8 cellular contexts compared by ENCODE assay signal in genomic region chr10:72260588-72261322, GRCh38. TPM values are rescaled to one million over a fixed set of nuclear protein-coding genes. Genes with fewer than 3 reads are reported as not detected.
DNase-seq lines count a peak whose midpoint lies in the region; ATAC-seq, FAIRE-seq and TF ChIP-seq lines count a peak whose summit lies in the region.

No MANE protein-coding gene starts in this region.

- peak overlapping the region; percentile 90 for H3K27ac ChIP-seq in DND-41 (ENCODE audit: low read length)
- peak overlapping the region; percentile 41 to 96; a peak in 3 of 4 replicates for H3K27ac ChIP-seq in SK-N-SH (ENCODE audit: low read depth in 2 of 2, low read length in 1 of 2)
- peak overlapping the region; percentile 39 to 88 (median 66) for H3K27ac ChIP-seq in pancreas

- H2AFZ ChIP-seq in DND-41 (ENCODE audit: low read depth, low read length) (peak overlapping the region; percentile 56), SK-N-SH (ENCODE audit: low read depth) (peak overlapping the region; percentile 90; the same call in 1 of the 2 replicates)

- H3K4me1 ChIP-seq in DND-41 (ENCODE audit: insufficient read depth, low read length) (peaks cover 75% of the 10 kb centered on the region), SK-N-SH (ENCODE audit: control insufficient read depth in 1 of 2, insufficient read depth in 2 of 2, low read depth in 1 of 2, low read length in 1 of 2) (peaks cover 20 to 28% of the 10 kb centered on the region in 2 experiments), pancreas (peaks cover 12 to 38% (median 29%) of the 10 kb centered on the region in 3 donors)

- no peaks in the 10 kb centered on the region for H3K27me3 Mint-ChIP-seq in IgD-negative memory B cell
- no peaks in the 10 kb centered on the region for H3K27me3 Mint-ChIP-seq in activated naive CD4-positive, alpha-beta T cell treated with anti-CD3 and anti-CD28 coated beads, Interleukin-2, amount 50 U/mL, for 24 hours
- no peaks in the 10 kb centered on the region for H3K27me3 Mint-ChIP-seq in type B pancreatic cell

- H3K4me3 ChIP-seq in DND-41 (ENCODE audit: low read depth in 1 of 2, low read length in 2 of 2) (peak overlapping the region; percentile 0 to 52; a peak in 3 of 4 replicates), SK-N-SH (ENCODE audit: low read depth in 2 of 2, low read length in 1 of 2) (peak overlapping the region; percentile 52 to 64), pancreas (peak overlapping the region in 3 of 4 donors; percentile 10 to 39 (median 25))

- TF ChIP-seq RAD21 in SK-N-SH (IDR thresholded peaks at IDR 0.05; ENCODE audit: low read length): no peak

- TF ChIP-seq CTCF in DND-41 (IDR thresholded peaks at IDR 0.05; ENCODE audit: borderline replicate concordance, extremely low read depth, low read length, poor library complexity, severe bottlenecking) (peak; percentile 71), SK-N-SH (IDR thresholded peaks at IDR 0.05) (no peak; the same call in 1 of the 2 replicates), pancreas (IDR thresholded peaks at IDR 0.05) (no peak), type B pancreatic cell (conservative IDR thresholded peaks at IDR 0.05) (no peak)

- no peaks in the 10 kb centered on the region for H3K9me2 ChIP-seq in SK-N-SH

- no peaks in the 10 kb centered on the region for H3F3A ChIP-seq in SK-N-SH (replicated peaks; ENCODE audit: insufficient read depth)

- peak overlapping the region; percentile 82 to 95 (median 94) for H3K27ac Mint-ChIP-seq in IgD-negative memory B cell
- H3K27ac Mint-ChIP-seq in activated naive CD4-positive, alpha-beta T cell treated with anti-CD3 and anti-CD28 coated beads, Interleukin-2, amount 50 U/mL, for 24 hours: peak overlapping the region; percentile 98
- peak overlapping the region; percentile 99 for H3K27ac Mint-ChIP-seq in type B pancreatic cell

- no peaks in the 10 kb centered on the region for H3K9me3 ChIP-seq in DND-41 (ENCODE audit: insufficient read depth, low read length, severe bottlenecking)
- no peaks in the 10 kb centered on the region for H3K9me3 ChIP-seq in SK-N-SH
- no peaks in the 10 kb centered on the region for H3K9me3 ChIP-seq in pancreas

- peak overlapping the region; percentile 89 to 97 (median 93) for H3K4me3 Mint-ChIP-seq in IgD-negative memory B cell
- H3K4me3 Mint-ChIP-seq in activated naive CD4-positive, alpha-beta T cell treated with anti-CD3 and anti-CD28 coated beads, Interleukin-2, amount 50 U/mL, for 24 hours: peak overlapping the region; percentile 88
- peak overlapping the region; percentile 88 for H3K4me3 Mint-ChIP-seq in type B pancreatic cell

- H4K20me1 ChIP-seq in DND-41 (ENCODE audit: insufficient read depth, low read length) (no peaks in the 10 kb centered on the region), SK-N-SH (ENCODE audit: insufficient read depth) (no peaks in the 10 kb centered on the region)

- WGBS in SK-N-SH (ENCODE audit: low lambda C conversion rate): 13% methylated on average over 22 of the region's 38 CpGs
- WGBS in pancreas, 2 donors: 23 to 29% methylated on average over 37 to 38 of the region's 38 CpGs

- intact Hi-C loops in Right ventricle myocardium inferior (cut with DNase I): loop anchor here (1.0 kb wide), 1 partner anchor 13 kb away; the partner anchor contains the start of gene DDIT4
- intact Hi-C loops in pancreas (cut with DNase I): no loop called here

- TF ChIP-seq EP300 in SK-N-SH (IDR thresholded peaks at IDR 0.05; ENCODE audit: borderline replicate concordance in 1 of 2, low read depth in 1 of 2, low read length in 1 of 2): no peak

- no peak for FAIRE-seq in pancreas (lab: Jason Lieb, UNC)

- H3K9me3 Mint-ChIP-seq in IgD-negative memory B cell (no peaks in the 10 kb centered on the region), type B pancreatic cell (no peaks in the 10 kb centered on the region)
- H3K9me3 Mint-ChIP-seq in activated naive CD4-positive, alpha-beta T cell treated with anti-CD3 and anti-CD28 coated beads, Interleukin-2, amount 50 U/mL, for 24 hours: no peaks in the 10 kb centered on the region

- POLR2A ChIA-PET in SK-N-SH (lab: Yijun Ruan, JAX): interaction anchor here (0.7 to 8.8 kb wide), 9 partner anchors 9 to 187 kb away, joined by 3 to 174 read pairs (median 5); partner anchors contain the start of gene DDIT4

- ATAC-seq in DND-41 (ENCODE audit: insufficient read depth, low read depth) (peak; percentile 76), GM21576 (IDR thresholded peaks at IDR 0.05; ENCODE audit: unreplicated experiment) (peak; percentile 45), Right ventricle myocardium inferior (peak; percentile 90), pancreas (peak; percentile 42 to 84 (median 80))

- H3K36me3 Mint-ChIP-seq in IgD-negative memory B cell (peaks cover 3% of the 10 kb centered on the region), type B pancreatic cell (no peaks in the 10 kb centered on the region)
- H3K36me3 Mint-ChIP-seq in activated naive CD4-positive, alpha-beta T cell treated with anti-CD3 and anti-CD28 coated beads, Interleukin-2, amount 50 U/mL, for 24 hours: no peaks in the 10 kb centered on the region

- no peaks in the 10 kb centered on the region for H3K27me3 ChIP-seq in DND-41 (ENCODE audit: insufficient read depth, low read length, poor library complexity)
- no peaks in the 10 kb centered on the region for H3K27me3 ChIP-seq in SK-N-SH (ENCODE audit: insufficient read depth)
- H3K27me3 ChIP-seq in pancreas: no peaks in the 10 kb centered on the region

- H3K36me3 ChIP-seq in DND-41 (ENCODE audit: insufficient read depth, low read length) (no peaks in the 10 kb centered on the region), SK-N-SH (replicated peaks in 1 of 2; ENCODE audit: control insufficient read depth in 1 of 2, insufficient read depth in 2 of 2, low read length in 1 of 2) (no peaks in the 10 kb centered on the region), pancreas (no peaks in the 10 kb centered on the region)

- peak overlapping the region; percentile 70 for H3K4me2 ChIP-seq in DND-41 (ENCODE audit: insufficient read depth, low read length)
- H3K4me2 ChIP-seq in SK-N-SH: peak overlapping the region; percentile 77

- DNase-seq in DND-41: peak; percentile 92
- peak; percentile 95 for DNase-seq in SK-N-SH
- DNase-seq in Right ventricle myocardium inferior (ENCODE audit: missing footprints): peak; percentile 91
- DNase-seq in pancreas: peak; percentile 53 to 86 (median 76)
- peak; percentile 96 for DNase-seq in type B pancreatic cell (ENCODE audit: extremely low spot score, unreplicated experiment)

- CTCF ChIA-PET in SK-N-SH (lab: Yijun Ruan, JAX): interaction anchor here (0.7 to 8.2 kb wide), 11 partner anchors 10 to 77 kb away, joined by 3 to 70 read pairs (median 5); partner anchors contain the start of gene DDIT4

- H3K4me1 Mint-ChIP-seq in IgD-negative memory B cell (peaks cover 49 to 51% (median 49%) of the 10 kb centered on the region in 3 donors), type B pancreatic cell (ENCODE audit: unreplicated experiment) (peaks cover 52% of the 10 kb centered on the region)
- peaks cover 67% of the 10 kb centered on the region for H3K4me1 Mint-ChIP-seq in activated naive CD4-positive, alpha-beta T cell treated with anti-CD3 and anti-CD28 coated beads, Interleukin-2, amount 50 U/mL, for 24 hours

- H3K9ac ChIP-seq in DND-41 (ENCODE audit: low read depth, low read length): peak overlapping the region; percentile 67
- peak overlapping the region; percentile 59 for H3K9ac ChIP-seq in SK-N-SH

- no peaks in the 10 kb centered on the region for H3K79me2 ChIP-seq in DND-41 (ENCODE audit: insufficient read depth, low read length)
- H3K79me2 ChIP-seq in SK-N-SH (ENCODE audit: insufficient read depth): no peaks in the 10 kb centered on the region

TF ChIP-seq in SK-N-SH, 30 proteins besides CTCF, POLR2A, EP300 and RAD21:
- TF ChIP-seq RXRA (IDR thresholded peaks at IDR 0.05; ENCODE audit: borderline replicate concordance, low read depth): no peak
- no peak for TF ChIP-seq FOSL2 (IDR thresholded peaks at IDR 0.05; ENCODE audit: borderline replicate concordance, low read depth)
- TF ChIP-seq TAF1 (IDR thresholded peaks at IDR 0.05; ENCODE audit: borderline replicate concordance, low read depth, low read length): 0 out of 2 replicates have a peak, but pooled peaks have one; percentile 27
- 0 out of 2 replicates have a peak, but pooled peaks have one; percentile 40 for TF ChIP-seq POLR2AphosphoS5 (IDR thresholded peaks at IDR 0.05; ENCODE audit: low read depth, low read length)
- TF ChIP-seq CHD2 (IDR thresholded peaks at IDR 0.05; ENCODE audit: low read length, partially characterized antibody): peak; percentile 84
- TF ChIP-seq GABPA (IDR thresholded peaks at IDR 0.05; ENCODE audit: low read depth): no peak
- 0 out of 2 replicates have a peak, but pooled peaks have one; percentile 7 for TF ChIP-seq RCOR1 (IDR thresholded peaks at IDR 0.05; ENCODE audit: low read length)

RNA-seq across cellular contexts. Expression of gene DDIT4, which starts 13.0 kb away (rescaled TPM):
- polyA plus RNA-seq in IgD-negative memory B cell: 79.9 TPM
- 24.9 and 30.4 TPM in 2 replicates for polyA plus RNA-seq in SK-N-SH (2012; rRNA removed)
- 19.5 and 19.9 TPM in 2 replicates for polyA plus RNA-seq in SK-N-SH (2012; cell fraction: cytosol; rRNA removed)
- 41.8 and 55.3 TPM in 2 replicates for polyA plus RNA-seq in SK-N-SH (2012; cell fraction: nucleus; rRNA removed)
- total RNA-seq in Right ventricle myocardium inferior: 71.4 TPM
- 1,000 to 10,000 TPM in 1 of 6 donors, 100 to 1,000 TPM in 3, 10 to 100 TPM in 2; 61.6 to 1,144 (median 191) TPM for total RNA-seq in pancreas
- 100 to 1,000 TPM; 228 to 795 TPM for polyA plus RNA-seq in pancreas
- 95.9 and 130 TPM in 2 replicates for total RNA-seq in type B pancreatic cell (ENCODE audit: low replicate concordance)

RNA-seq across cellular contexts. Expression of gene ASCC1, which starts 44.7 kb away (rescaled TPM):
- 24.8 TPM for polyA plus RNA-seq in IgD-negative memory B cell
- polyA plus RNA-seq in SK-N-SH (2012; rRNA removed): 15.0 and 19.5 TPM in 2 replicates
- polyA plus RNA-seq in SK-N-SH (2012; cell fraction: cytosol; rRNA removed): 21.7 and 23.6 TPM in 2 replicates
- polyA plus RNA-seq in SK-N-SH (2012; cell fraction: nucleus; rRNA removed): 9.3 and 14.7 TPM in 2 replicates
- total RNA-seq in Right ventricle myocardium inferior: 35.4 TPM
- 10 to 100 TPM; 11.7 to 26.0 (median 16.9) TPM for total RNA-seq in pancreas
- 10 to 100 TPM in 1 of 2 donors, 1 to 10 TPM in 1; 5.4 to 10.5 TPM for polyA plus RNA-seq in pancreas
- 30.4 and 32.8 TPM in 2 replicates for total RNA-seq in type B pancreatic cell (ENCODE audit: low replicate concordance)

RNA-seq across cellular contexts. Expression of gene ANAPC16, which starts 44.9 kb away (rescaled TPM):
- polyA plus RNA-seq in IgD-negative memory B cell (426 TPM), SK-N-SH (2012; rRNA removed) (45.2 and 65.7 TPM in 2 replicates), pancreas (100 to 1,000 TPM in 1 of 2 donors, 10 to 100 TPM in 1; 92.0 to 153 TPM)
- 81.1 and 87.8 TPM in 2 replicates for polyA plus RNA-seq in SK-N-SH (2012; cell fraction: cytosol; rRNA removed)
- polyA plus RNA-seq in SK-N-SH (2012; cell fraction: nucleus; rRNA removed): 15.3 and 24.1 TPM in 2 replicates
- total RNA-seq in Right ventricle myocardium inferior (239 TPM), pancreas (10 to 100 TPM; 52.4 to 92.6 (median 68.0) TPM), type B pancreatic cell (ENCODE audit: low replicate concordance) (79.2 and 86.3 TPM in 2 replicates)

Comparison
In these comparisons a context has a peak if more than half of its experiments do, and no peak if none do; other contexts are left out.
1. Peak in every context shown above with its lines: DNase-seq, ATAC-seq, H3K4me3 ChIP-seq and H3K27ac ChIP-seq.